ENCODE assay signal across 1 cellular context in genomic region chr1:248945446-248945845, GRCh38.
TF ChIP-seq lines count a peak whose summit lies in the region.

No MANE protein-coding gene starts in this region.

TF ChIP-seq in GM12878, 131 proteins besides CTCF, POLR2A, EP300 and RAD21:
- TF ChIP-seq NR2C1 (IDR thresholded peaks at IDR 0.05) = 0 out of 2 replicates have a peak, but pooled peaks have one; percentile 13
- TF ChIP-seq NR2F1 (conservative IDR thresholded peaks at IDR 0.05) = 0 out of 2 replicates have a peak, but pooled peaks have one; percentile 17
